In the genomic region with DNA sequence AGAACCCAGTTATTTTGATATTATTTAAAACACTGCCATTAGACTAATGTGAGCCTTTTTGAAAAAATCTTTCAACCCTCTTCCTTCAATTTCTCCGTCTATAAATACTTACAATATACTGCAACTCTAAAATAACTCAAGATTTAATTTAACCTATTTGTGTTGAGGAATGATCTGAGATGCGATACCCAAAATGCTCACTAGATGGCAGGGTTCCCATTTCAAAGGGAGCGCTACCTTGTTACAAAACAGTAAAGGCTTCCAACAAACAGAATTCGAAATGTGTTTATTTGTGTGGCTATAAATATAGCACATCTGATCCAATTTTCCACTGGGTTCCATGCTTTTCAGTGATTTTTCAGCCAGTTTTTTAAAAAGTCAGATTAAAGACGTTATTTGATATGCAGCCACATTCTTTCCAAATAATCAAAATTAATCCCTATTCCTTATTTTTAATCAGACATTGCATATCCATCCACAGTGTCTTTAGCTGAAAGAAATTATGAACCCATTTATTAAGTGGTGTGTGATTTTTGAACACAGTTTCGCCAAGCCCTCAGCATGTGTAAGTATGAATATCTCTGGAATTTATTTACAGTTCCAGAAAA, we compare ENCODE assay signal across 8 cellular contexts.
DNase-seq lines count a peak whose midpoint lies in the region; ATAC-seq and TF ChIP-seq lines count a peak whose summit lies in the region.

No MANE protein-coding gene starts in this region.

- H3K9me3 Mint-ChIP-seq in activated T-cell treated with anti-CD3 and anti-CD28 coated beads, Interleukin-2, amount 50 U/mL, for 72 hours: no peaks in the 10 kb centered on the region

- no peak overlapping the region for H3K27ac Mint-ChIP-seq in activated T-cell treated with anti-CD3 and anti-CD28 coated beads, Interleukin-2, amount 50 U/mL, for 72 hours

- no peaks in the 10 kb centered on the region for H3K4me1 Mint-ChIP-seq in activated T-cell treated with anti-CD3 and anti-CD28 coated beads, Interleukin-2, amount 50 U/mL, for 72 hours (ENCODE audit: low read depth)

- ATAC-seq in HG02973 (IDR thresholded peaks at IDR 0.05; ENCODE audit: unreplicated experiment) (peak; percentile 71), HG03135 (IDR thresholded peaks at IDR 0.05; ENCODE audit: unreplicated experiment) (no peak)
- ATAC-seq in activated T-cell treated with anti-CD3 and anti-CD28 coated beads, Interleukin-2, amount 50 U/mL, for 72 hours (replicated peaks in 1 of 2): no peak

- H3K4me3 ChIP-seq in AG04449 (ENCODE audit: low read depth, low read length) (no peak overlapping the region), GM12864 (ENCODE audit: low read depth, low read length) (no peak overlapping the region)

- TF ChIP-seq CTCF in AG04449 (IDR thresholded peaks at IDR 0.05; ENCODE audit: insufficient read depth, low read length, missing control alignments): peak; percentile 66
- peak; percentile 74 for TF ChIP-seq CTCF in GM12864 (IDR thresholded peaks at IDR 0.05; ENCODE audit: low read depth, low read length, missing control alignments)

- POLR2A ChIA-PET in AG04449 (lab: Yijun Ruan, JAX): no interaction called here

- no peak overlapping the region for H3K4me3 Mint-ChIP-seq in activated T-cell treated with anti-CD3 and anti-CD28 coated beads, Interleukin-2, amount 50 U/mL, for 72 hours

- peaks cover 27% of the 10 kb centered on the region for H3K27me3 Mint-ChIP-seq in activated T-cell treated with anti-CD3 and anti-CD28 coated beads, Interleukin-2, amount 50 U/mL, for 72 hours (ENCODE audit: low read depth)

- H3K36me3 Mint-ChIP-seq in activated T-cell treated with anti-CD3 and anti-CD28 coated beads, Interleukin-2, amount 50 U/mL, for 72 hours (ENCODE audit: insufficient read depth in 2 of 2): no peaks in the 10 kb centered on the region

- CTCF ChIA-PET in AG04449 (lab: Yijun Ruan, JAX): interaction anchor here (0.7 to 2.4 kb wide), 6 partner anchors 9 to 1998 kb away, joined by 3 to 6 read pairs (median 3); no protein-coding TSS in a partner anchor

- DNase-seq in AG04449 (ENCODE audit: low read depth, low spot score) (peak; percentile 34), GM12864 (ENCODE audit: low read depth) (peak; percentile 10), NCI-H460 (ENCODE audit: extremely low read depth, low read depth) (peak; percentile 45), glomerular endothelial cell (ENCODE audit: extremely low read depth, low read depth, low spot score) (peak; percentile 57), pons (ENCODE audit: low spot score) (peak; percentile 83)
- DNase-seq in activated T-cell treated with anti-CD3 and anti-CD28 coated beads, Interleukin-2, amount 50 U/mL, for 72 hours: peak; percentile 23 to 40

Comparison
In these comparisons a context has a peak if more than half of its experiments do, and no peak if none do; other contexts are left out.
1. DNase-seq: peak in every context shown above with its lines; median percentile 83 in pons; 57 in glomerular endothelial cell; 45 in NCI-H460; 34 in AG04449; 32 in activated T-cell treated with anti-CD3 and anti-CD28 coated beads, Interleukin-2, amount 50 U/mL, for 72 hours; 10 in GM12864.